Comparison of ENCODE assay signal across 14 cellular contexts in the genomic region with DNA sequence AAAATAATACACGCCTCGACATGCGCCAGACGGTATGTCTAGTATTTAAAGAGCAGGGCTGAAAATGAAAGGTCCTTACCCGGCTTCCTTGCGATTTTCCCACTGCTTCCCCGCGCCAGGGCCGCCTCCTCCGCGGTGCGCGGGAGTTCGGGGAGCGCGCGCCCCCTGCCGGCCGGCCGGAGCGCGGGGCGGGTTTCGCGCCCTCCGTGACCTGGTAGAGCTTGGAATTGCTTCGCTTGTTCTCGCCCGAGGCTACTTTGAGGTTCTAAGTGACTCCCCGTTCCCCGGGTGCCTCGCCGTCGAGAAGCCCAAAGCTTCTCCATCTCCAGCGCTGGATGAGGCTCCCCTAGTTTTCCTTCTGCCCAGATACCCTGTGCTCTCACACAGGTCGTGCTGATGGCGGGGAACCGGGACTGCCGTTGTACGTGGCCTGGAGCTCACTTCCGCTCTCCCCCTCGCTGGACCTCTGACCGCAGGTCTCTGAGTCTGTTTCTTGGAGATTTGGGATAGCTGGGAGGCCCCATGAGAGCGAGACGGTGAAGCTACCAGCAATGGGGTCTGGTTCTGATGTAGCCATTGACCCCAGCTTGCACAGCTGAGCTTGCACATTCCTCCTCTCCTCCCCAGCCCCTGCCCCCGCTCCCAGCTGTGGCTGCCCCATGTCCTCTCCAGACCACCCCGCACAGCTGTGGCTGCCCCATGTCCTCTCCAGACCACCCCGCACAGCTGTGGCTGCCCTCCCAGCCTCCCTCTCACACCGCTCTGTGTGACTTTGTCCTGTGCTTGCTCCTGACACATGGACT. TPM values are rescaled to one million over a fixed set of nuclear protein-coding genes. Genes with fewer than 3 reads are reported as not detected.
DNase-seq lines count a peak whose midpoint lies in the region; ATAC-seq, FAIRE-seq and TF ChIP-seq lines count a peak whose summit lies in the region.
"Not testable (repeated sequence)": the region's sequence is repeated elsewhere in the genome, so short reads cannot be mapped to it uniquely, and the experiment has no call there.
"Had no signal": no experiment of that assay in that cellular context is flagged by ENCODE, and none has a peak within 500 bp of the region (broad histone marks: within the 10 kb centered on the region; RNA-seq: fewer than 3 reads in every experiment).

No MANE protein-coding gene starts in this region.

- intact Hi-C loops in CD4-positive, alpha-beta T cell (cut with DNase I, micrococcal nuclease); left cardiac atrium (cut with DNase I): not testable (repeated sequence)

- ATAC-seq in CD4-positive, alpha-beta T cell (ENCODE audit: poor library complexity), result peak; percentile 96
- ATAC-seq in GM21737 (IDR thresholded peaks at IDR 0.05; ENCODE audit: unreplicated experiment) (peak; percentile 91), HG03025 (IDR thresholded peaks at IDR 0.05; ENCODE audit: low FRiP score, unreplicated experiment) (peak; percentile 93), HG03558 (IDR thresholded peaks at IDR 0.05; ENCODE audit: extremely low read depth, unreplicated experiment) (peak; percentile 77), left cardiac atrium (peak; percentile 96 to 98)

- H3K9me3 Mint-ChIP-seq in CD4-positive, alpha-beta T cell; osteocyte (ENCODE audit: unreplicated experiment): not testable (repeated sequence)

- not testable (repeated sequence) for H3K4me3 Mint-ChIP-seq in CD4-positive, alpha-beta T cell; osteocyte (ENCODE audit: unreplicated experiment)

- H3K36me3 Mint-ChIP-seq in CD4-positive, alpha-beta T cell (ENCODE audit: low read depth); osteocyte (ENCODE audit: unreplicated experiment): not testable (repeated sequence)

- peak; percentile 13 for TF ChIP-seq CTCF in CD4-positive, alpha-beta T cell (IDR thresholded peaks at IDR 0.05)
- peak; percentile 6 for TF ChIP-seq CTCF in osteocyte (IDR thresholded peaks at IDR 0.05)

- not testable (repeated sequence) for H3K27me3 ChIP-seq in CD4-positive, alpha-beta T cell (ENCODE audit: control insufficient read depth, insufficient read depth, low read length)

- not testable (repeated sequence) for DNase-seq in CD4-positive, alpha-beta T cell; GM19239 (ENCODE audit: insufficient read length, low spot score); left cardiac atrium; osteocyte (ENCODE audit: extremely low spot score, unreplicated experiment)
- peak; percentile 74 for DNase-seq in activated CD8-positive, alpha-beta memory T cell treated with anti-CD3 and anti-CD28 coated beads for 24 hours

- POLR2A ChIA-PET in CD4-positive, alpha-beta T cell (lab: Charles Lee), result not testable (repeated sequence)

- peak; percentile 88 for FAIRE-seq in GM19239 (lab: Jason Lieb, UNC)

- not testable (repeated sequence) for H3K27ac Mint-ChIP-seq in CD4-positive, alpha-beta T cell; osteocyte (ENCODE audit: unreplicated experiment)

- not testable (repeated sequence) for H3K9me3 ChIP-seq in CD4-positive, alpha-beta T cell (ENCODE audit: control insufficient read depth, low read length)

- not testable (repeated sequence) for H3K27me3 Mint-ChIP-seq in CD4-positive, alpha-beta T cell; osteocyte (ENCODE audit: unreplicated experiment)

- CTCF ChIA-PET in CD4-positive, alpha-beta T cell (lab: Charles Lee), result not testable (repeated sequence)

- H3K27ac ChIP-seq in CD4-positive, alpha-beta T cell (ENCODE audit: low read depth, low read length), result not testable (repeated sequence)

- H3K4me1 Mint-ChIP-seq in CD4-positive, alpha-beta T cell (ENCODE audit: low read depth); osteocyte (ENCODE audit: unreplicated experiment): not testable (repeated sequence)

RNA-seq across cellular contexts. Expression of gene HNRNPH1, which starts 11.1 kb away (rescaled TPM):
- 1,000 to 10,000 TPM; 2,404 to 2,435 TPM for total RNA-seq in CD4-positive, alpha-beta T cell
- 100 to 1,000 TPM; 235 to 273 TPM for total RNA-seq in left cardiac atrium
- 474 and 509 TPM in 2 replicates for total RNA-seq in osteocyte

RNA-seq across cellular contexts. Expression of gene CBY3, which starts 46.3 kb away (rescaled TPM):
- total RNA-seq in CD4-positive, alpha-beta T cell, result under 1 TPM; 0.36 to 0.64 TPM
- not detected for total RNA-seq in left cardiac atrium
- not detected in 2 replicates for total RNA-seq in osteocyte
- total RNA-seq: A673; breast epithelium; Calu3; endodermal cell; H4; T-helper 1 cell treated with Interleukin-12 subunit alpha and Interleukin-12 subunit beta and Interleukin-4 antibody, amounts not matched to agents 30 ng/mL and 1 ng/mL, for 36 hours had no signal
